ENCODE assay signal across 18 cellular contexts in genomic region chr11:38553033-38553432, GRCh38.
DNase-seq lines count a peak whose midpoint lies in the region; ATAC-seq, FAIRE-seq and TF ChIP-seq lines count a peak whose summit lies in the region.
"Had no signal": no experiment of that assay in that cellular context is flagged by ENCODE, and none has a peak within 500 bp of the region (broad histone marks: within the 10 kb centered on the region; RNA-seq: fewer than 3 reads in every experiment).

No MANE protein-coding gene starts in this region.

- CTCF ChIA-PET in RWPE1 (lab: Yijun Ruan, JAX): interaction anchor here (0.5 kb wide), 1 partner anchor 130 kb away, joined by 3 read pairs; no protein-coding TSS in a partner anchor

- no peak overlapping the region for H3K27ac ChIP-seq in RWPE1
- H3K27ac ChIP-seq: GM23248 had no signal

- POLR2A ChIA-PET in RWPE1 (lab: Yijun Ruan, JAX; ENCODE audit: low non-redundant PET): no interaction called here

- FAIRE-seq in D721Med (lab: Jason Lieb, UNC): peak; percentile 97

- no peak for ATAC-seq in HG03097 (IDR thresholded peaks at IDR 0.05; ENCODE audit: low FRiP score, unreplicated experiment)
- ATAC-seq in SK-N-SH treated with all-trans-retinoic acid at 6 μM for 48 hours: no peak
- no peak for ATAC-seq in HG03457 (IDR thresholded peaks at IDR 0.05; ENCODE audit: unreplicated experiment)

- peak; percentile 11 for DNase-seq in D721Med (ENCODE audit: insufficient read length, low spot score)
- peak; percentile 94 for DNase-seq in NCI-H446 treated with DMSO at 0.1 percent for 48 hours (lab: John Stamatoyannopoulos, UW)
- DNase-seq in amniotic epithelial cell (ENCODE audit: low read depth): peak; percentile 38
- DNase-seq in myocyte (ENCODE audit: low read depth): peak; percentile 57
- no peak for DNase-seq in RWPE1 (ENCODE audit: low spot score)
- DNase-seq: Calu3; CD4-positive, alpha-beta T cell; GM23248; HFFc6; Kasumi-1; NCI-H1048; NCI-H345; NCI-H774; SIG-M5; SW 1271 had no signal

- TF ChIP-seq CTCF in D721Med (IDR thresholded peaks at IDR 0.05; ENCODE audit: insufficient read depth, missing control alignments) (peak; percentile 7), RWPE1 (conservative IDR thresholded peaks at IDR 0.05; ENCODE audit: low read depth) (no peak)

TF ChIP-seq in SK-N-SH treated with all-trans-retinoic acid at 6 μM for 48 hours, 23 proteins besides CTCF, POLR2A, EP300 and RAD21:
- TF ChIP-seq PATZ1 (CRISPR knock-in tag; IDR thresholded peaks at IDR 0.05; ENCODE audit: borderline replicate concordance) (no peak), ZFP3 (CRISPR knock-in tag; IDR thresholded peaks at IDR 0.05) (no peak), ZFP30 (CRISPR knock-in tag; IDR thresholded peaks at IDR 0.05) (no peak), RARB (CRISPR knock-in tag; IDR thresholded peaks at IDR 0.05) (no peak), BACH2 (CRISPR knock-in tag; IDR thresholded peaks at IDR 0.05; ENCODE audit: borderline replicate concordance) (no peak)
- TF ChIP-seq, protein P1, sequence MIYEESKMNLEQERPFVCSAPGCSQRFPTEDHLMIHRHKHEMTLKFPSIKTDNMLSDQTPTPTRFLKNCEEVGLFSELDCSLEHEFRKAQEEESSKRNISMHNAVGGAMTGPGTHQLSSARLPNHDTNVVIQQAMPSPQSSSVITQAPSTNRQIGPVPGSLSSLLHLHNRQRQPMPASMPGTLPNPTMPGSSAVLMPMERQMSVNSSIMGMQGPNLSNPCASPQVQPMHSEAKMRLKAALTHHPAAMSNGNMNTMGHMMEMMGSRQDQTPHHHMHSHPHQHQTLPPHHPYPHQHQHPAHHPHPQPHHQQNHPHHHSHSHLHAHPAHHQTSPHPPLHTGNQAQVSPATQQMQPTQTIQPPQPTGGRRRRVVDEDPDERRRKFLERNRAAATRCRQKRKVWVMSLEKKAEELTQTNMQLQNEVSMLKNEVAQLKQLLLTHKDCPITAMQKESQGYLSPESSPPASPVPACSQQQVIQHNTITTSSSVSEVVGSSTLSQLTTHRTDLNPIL (CRISPR knock-in tag; IDR thresholded peaks at IDR 0.05; ENCODE audit: low read depth): no peak
